ENCODE assay signal across 14 cellular contexts in the genomic region with DNA sequence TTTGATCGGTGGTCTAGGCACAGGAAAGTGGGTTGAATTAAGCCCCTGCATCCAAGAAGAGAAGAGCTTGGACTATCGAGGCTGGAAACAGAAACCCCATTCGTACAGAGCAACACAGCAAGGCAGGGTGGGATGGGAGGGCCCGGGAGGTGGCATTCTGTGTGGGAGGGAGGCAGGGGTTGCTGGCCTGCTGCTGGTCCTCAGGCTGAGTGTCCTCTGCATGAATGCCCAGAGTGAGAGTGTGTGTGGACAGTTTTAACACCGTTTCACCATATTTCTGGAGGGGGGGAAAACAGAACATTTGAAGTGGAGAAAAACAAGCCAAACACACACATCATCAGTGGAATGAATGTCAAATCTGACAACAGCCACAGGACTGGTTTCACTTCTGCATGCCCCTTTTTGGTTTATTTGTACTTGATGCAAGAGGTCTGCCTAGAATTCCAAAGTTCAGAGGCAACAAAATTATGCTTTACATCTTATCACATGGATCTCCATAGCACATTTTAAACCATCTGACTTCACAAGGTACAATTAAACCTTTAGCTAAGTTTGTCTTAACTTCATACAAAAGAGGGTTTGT. TPM values are rescaled to one million over a fixed set of nuclear protein-coding genes. Genes with fewer than 3 reads are reported as not detected.
DNase-seq lines count a peak whose midpoint lies in the region; ATAC-seq and TF ChIP-seq lines count a peak whose summit lies in the region.
"Had no signal": no experiment of that assay in that cellular context is flagged by ENCODE, and none has a peak within 500 bp of the region (broad histone marks: within the 10 kb centered on the region; RNA-seq: fewer than 3 reads in every experiment).

No MANE protein-coding gene starts in this region.

- ATAC-seq in GM18868 (IDR thresholded peaks at IDR 0.05; ENCODE audit: unreplicated experiment) (peak; percentile 94), HG02642 (IDR thresholded peaks at IDR 0.05; ENCODE audit: poor library complexity, unreplicated experiment) (peak; percentile 69), HG03565 (IDR thresholded peaks at IDR 0.05; ENCODE audit: unreplicated experiment) (peak; percentile 92)
- ATAC-seq: heart left ventricle had no signal

- peak overlapping the region; percentile 49; the same call in 1 of the 2 replicates for H3K9ac ChIP-seq in iPS-20b (ENCODE audit: low read depth, low read length)

- H3K27me3 ChIP-seq in iPS-20b (ENCODE audit: insufficient read depth, low read length) (no peaks in the 10 kb centered on the region; the same call in 1 of the 2 replicates), prostate gland (replicated peaks; ENCODE audit: insufficient read depth) (no peaks in the 10 kb centered on the region)
- H3K27me3 ChIP-seq: tibial artery had no signal

- H3K9me3 ChIP-seq in iPS-20b (ENCODE audit: insufficient read depth, low read depth, low read length) = no peaks in the 10 kb centered on the region
- no peaks in the 10 kb centered on the region for H3K9me3 ChIP-seq in prostate gland
- H3K9me3 ChIP-seq: heart left ventricle, tibial artery had no signal

- H3K27ac ChIP-seq in iPS-20b (ENCODE audit: low read length) (no peak overlapping the region), prostate gland (no peak overlapping the region)
- H3K27ac ChIP-seq: C4-2B, heart left ventricle, tibial artery had no signal

- intact Hi-C loops in prostate gland (cut with DNase I) = no loop called here

- H3K4me3 ChIP-seq in iPS-20b (ENCODE audit: low read length) (no peak overlapping the region), prostate gland (no peak overlapping the region)
- H3K4me3 ChIP-seq: heart left ventricle, tibial artery had no signal

- DNase-seq in pons (ENCODE audit: low spot score) = no peak
- DNase-seq in NCI-H1092 treated with DMSO at 0.1 percent for 48 hours (lab: John Stamatoyannopoulos, UW) = no peak
- no peak for DNase-seq in superior temporal gyrus (ENCODE audit: extremely low spot score)
- DNase-seq in prostate gland (ENCODE audit: low spot score) = no peak
- DNase-seq: heart left ventricle, NCI-H1930, retina, tibial artery had no signal

- TF ChIP-seq POLR2A in prostate gland (IDR thresholded peaks at IDR 0.05) = no peak

- H3K4me1 ChIP-seq in iPS-20b (ENCODE audit: insufficient read depth, low read length) = peaks cover 60% of the 10 kb centered on the region
- no peaks in the 10 kb centered on the region for H3K4me1 ChIP-seq in prostate gland (replicated peaks)
- H3K4me1 ChIP-seq: heart left ventricle, tibial artery had no signal

- 78% methylated on average over 5 of the region's 5 CpGs for WGBS in prostate gland

- no peak for TF ChIP-seq CTCF in prostate gland (IDR thresholded peaks at IDR 0.05)

- H3K36me3 ChIP-seq in iPS-20b (ENCODE audit: insufficient read depth, low read depth, low read length) = no peaks in the 10 kb centered on the region
- H3K36me3 ChIP-seq in prostate gland = no peaks in the 10 kb centered on the region
- H3K36me3 ChIP-seq: heart left ventricle had no signal

RNA-seq across cellular contexts. Expression of a gene that starts 11.1 kb away (rescaled TPM):
- total RNA-seq in prostate gland = under 1 TPM; 0.27 to 0.91 TPM
- total RNA-seq: RPMI7951 had no signal
